1 cellular context compared by ENCODE assay signal in genomic region chr3:46909535-46910161, GRCh38.
TF ChIP-seq lines count a peak whose summit lies in the region.

No MANE protein-coding gene starts in this region.

TF ChIP-seq in HepG2, 621 proteins besides CTCF, POLR2A, EP300 and RAD21 (continued from another document and continues in another):
- TF ChIP-seq RXRB (CRISPR knock-in tag; IDR thresholded peaks at IDR 0.05; ENCODE audit: borderline replicate concordance): peak; percentile 26; the same call in 1 of the 2 replicates
- TF ChIP-seq CBX1 (IDR thresholded peaks at IDR 0.05; ENCODE audit: low read depth): no peak
- TF ChIP-seq, protein P1, sequence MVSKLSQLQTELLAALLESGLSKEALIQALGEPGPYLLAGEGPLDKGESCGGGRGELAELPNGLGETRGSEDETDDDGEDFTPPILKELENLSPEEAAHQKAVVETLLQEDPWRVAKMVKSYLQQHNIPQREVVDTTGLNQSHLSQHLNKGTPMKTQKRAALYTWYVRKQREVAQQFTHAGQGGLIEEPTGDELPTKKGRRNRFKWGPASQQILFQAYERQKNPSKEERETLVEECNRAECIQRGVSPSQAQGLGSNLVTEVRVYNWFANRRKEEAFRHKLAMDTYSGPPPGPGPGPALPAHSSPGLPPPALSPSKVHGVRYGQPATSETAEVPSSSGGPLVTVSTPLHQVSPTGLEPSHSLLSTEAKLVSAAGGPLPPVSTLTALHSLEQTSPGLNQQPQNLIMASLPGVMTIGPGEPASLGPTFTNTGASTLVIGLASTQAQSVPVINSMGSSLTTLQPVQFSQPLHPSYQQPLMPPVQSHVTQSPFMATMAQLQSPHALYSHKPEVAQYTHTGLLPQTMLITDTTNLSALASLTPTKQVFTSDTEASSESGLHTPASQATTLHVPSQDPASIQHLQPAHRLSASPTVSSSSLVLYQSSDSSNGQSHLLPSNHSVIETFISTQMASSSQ (IDR thresholded peaks at IDR 0.05; ENCODE audit: low read depth): no peak
- TF ChIP-seq, protein P1 (CRISPR knock-in tag; IDR thresholded peaks at IDR 0.05; ENCODE audit: borderline replicate concordance): no peak
- TF ChIP-seq, protein P2, sequence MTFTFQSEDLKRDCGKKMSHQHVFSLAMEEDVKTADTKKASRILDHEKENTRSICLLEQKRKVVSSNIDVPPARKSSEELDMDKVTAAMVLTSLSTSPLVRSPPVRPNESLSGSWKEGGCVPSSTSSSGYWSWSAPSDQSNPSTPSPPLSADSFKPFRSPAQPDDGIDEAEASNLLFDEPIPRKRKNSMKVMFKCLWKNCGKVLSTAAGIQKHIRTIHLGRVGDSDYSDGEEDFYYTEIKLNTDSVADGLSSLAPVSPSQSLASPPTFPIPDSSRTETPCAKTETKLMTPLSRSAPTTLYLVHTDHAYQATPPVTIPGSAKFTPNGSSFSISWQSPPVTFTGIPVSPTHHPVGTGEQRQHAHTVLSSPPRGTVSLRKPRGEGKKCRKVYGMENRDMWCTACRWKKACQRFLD (CRISPR knock-in tag; IDR thresholded peaks at IDR 0.05; ENCODE audit: borderline replicate concordance): no peak
- TF ChIP-seq NFATC3 (CRISPR knock-in tag; IDR thresholded peaks at IDR 0.05): no peak
- TF ChIP-seq KAT8 (CRISPR knock-in tag; IDR thresholded peaks at IDR 0.05): peak; percentile 45; the same call in 1 of the 2 replicates
- 0 out of 2 replicates have a peak, but pooled peaks have one; percentile 68 for TF ChIP-seq KDM3A (CRISPR knock-in tag; IDR thresholded peaks at IDR 0.05; ENCODE audit: low read depth)
- no peak for TF ChIP-seq TSC22D2 (CRISPR knock-in tag; IDR thresholded peaks at IDR 0.05; ENCODE audit: borderline replicate concordance)
- TF ChIP-seq ZNF589 (CRISPR knock-in tag; conservative IDR thresholded peaks at IDR 0.05): no peak
- TF ChIP-seq, protein P3, sequence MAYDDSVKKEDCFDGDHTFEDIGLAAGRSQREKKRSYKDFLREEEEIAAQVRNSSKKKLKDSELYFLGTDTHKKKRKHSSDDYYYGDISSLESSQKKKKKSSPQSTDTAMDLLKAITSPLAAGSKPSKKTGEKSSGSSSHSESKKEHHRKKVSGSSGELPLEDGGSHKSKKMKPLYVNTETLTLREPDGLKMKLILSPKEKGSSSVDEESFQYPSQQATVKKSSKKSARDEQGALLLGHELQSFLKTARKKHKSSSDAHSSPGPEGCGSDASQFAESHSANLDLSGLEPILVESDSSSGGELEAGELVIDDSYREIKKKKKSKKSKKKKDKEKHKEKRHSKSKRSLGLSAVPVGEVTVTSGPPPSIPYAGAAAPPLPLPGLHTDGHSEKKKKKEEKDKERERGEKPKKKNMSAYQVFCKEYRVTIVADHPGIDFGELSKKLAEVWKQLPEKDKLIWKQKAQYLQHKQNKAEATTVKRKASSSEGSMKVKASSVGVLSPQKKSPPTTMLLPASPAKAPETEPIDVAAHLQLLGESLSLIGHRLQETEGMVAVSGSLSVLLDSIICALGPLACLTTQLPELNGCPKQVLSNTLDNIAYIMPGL (CRISPR knock-in tag; IDR thresholded peaks at IDR 0.05; ENCODE audit: borderline replicate concordance in 1 of 2, low read depth in 1 of 2): peak; percentile 55 to 61; a peak in 2 of 4 replicates
- TF ChIP-seq IRF9 (CRISPR knock-in tag; IDR thresholded peaks at IDR 0.05; ENCODE audit: borderline replicate concordance): no peak
- TF ChIP-seq EED (CRISPR knock-in tag; IDR thresholded peaks at IDR 0.05): peak; percentile 80; the same call in 1 of the 2 replicates
- TF ChIP-seq AGO2 (optimal IDR thresholded peaks at IDR 0.05; ENCODE audit: low read depth, low read length): peak; percentile 56
- no peak for TF ChIP-seq ZFAT (CRISPR knock-in tag; conservative IDR thresholded peaks at IDR 0.05)
- TF ChIP-seq, protein P4, sequence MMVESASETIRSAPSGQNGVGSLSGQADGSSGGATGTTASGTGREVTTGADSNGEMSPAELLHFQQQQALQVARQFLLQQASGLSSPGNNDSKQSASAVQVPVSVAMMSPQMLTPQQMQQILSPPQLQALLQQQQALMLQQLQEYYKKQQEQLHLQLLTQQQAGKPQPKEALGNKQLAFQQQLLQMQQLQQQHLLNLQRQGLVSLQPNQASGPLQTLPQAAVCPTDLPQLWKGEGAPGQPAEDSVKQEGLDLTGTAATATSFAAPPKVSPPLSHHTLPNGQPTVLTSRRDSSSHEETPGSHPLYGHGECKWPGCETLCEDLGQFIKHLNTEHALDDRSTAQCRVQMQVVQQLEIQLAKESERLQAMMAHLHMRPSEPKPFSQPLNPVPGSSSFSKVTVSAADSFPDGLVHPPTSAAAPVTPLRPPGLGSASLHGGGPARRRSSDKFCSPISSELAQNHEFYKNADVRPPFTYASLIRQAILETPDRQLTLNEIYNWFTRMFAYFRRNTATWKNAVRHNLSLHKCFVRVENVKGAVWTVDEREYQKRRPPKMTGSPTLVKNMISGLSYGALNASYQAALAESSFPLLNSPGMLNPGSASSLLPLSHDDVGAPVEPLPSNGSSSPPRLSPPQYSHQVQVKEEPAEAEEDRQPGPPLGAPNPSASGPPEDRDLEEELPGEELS (CRISPR knock-in tag; IDR thresholded peaks at IDR 0.05): no peak
- TF ChIP-seq DDIT3 (CRISPR knock-in tag; IDR thresholded peaks at IDR 0.05): no peak
- no peak for TF ChIP-seq ZNF430 (CRISPR knock-in tag; IDR thresholded peaks at IDR 0.05)
- TF ChIP-seq PCBP1 (IDR thresholded peaks at IDR 0.05; ENCODE audit: borderline replicate concordance, low read depth, low read length): no peak
- TF ChIP-seq RARG (CRISPR knock-in tag; IDR thresholded peaks at IDR 0.05; ENCODE audit: low read depth): no peak
- TF ChIP-seq ELF4 (CRISPR knock-in tag; IDR thresholded peaks at IDR 0.05; ENCODE audit: borderline replicate concordance): no peak
- TF ChIP-seq NFKB2 (CRISPR knock-in tag; IDR thresholded peaks at IDR 0.05; ENCODE audit: borderline replicate concordance): no peak
- no peak for TF ChIP-seq MED13 (CRISPR knock-in tag; IDR thresholded peaks at IDR 0.05)
- peak; percentile 30; the same call in 1 of the 2 replicates for TF ChIP-seq TBX2 (CRISPR knock-in tag; IDR thresholded peaks at IDR 0.05; ENCODE audit: borderline replicate concordance)
- TF ChIP-seq SP5 (CRISPR knock-in tag; IDR thresholded peaks at IDR 0.05; ENCODE audit: borderline replicate concordance, low read depth): no peak
- peak; percentile 55 for TF ChIP-seq SAP130 (CRISPR knock-in tag; IDR thresholded peaks at IDR 0.05; ENCODE audit: low read depth)
- TF ChIP-seq ARNTL (CRISPR knock-in tag; IDR thresholded peaks at IDR 0.05): no peak
- TF ChIP-seq PRPF4 (IDR thresholded peaks at IDR 0.05; ENCODE audit: low read depth, low read length, poor library complexity, severe bottlenecking): no peak
- TF ChIP-seq ZNF691 (CRISPR knock-in tag; IDR thresholded peaks at IDR 0.05; ENCODE audit: borderline replicate concordance, low read depth): no peak
- TF ChIP-seq ZNF343 (CRISPR knock-in tag; IDR thresholded peaks at IDR 0.05): no peak
- TF ChIP-seq ZNF747 (CRISPR knock-in tag; IDR thresholded peaks at IDR 0.05; ENCODE audit: borderline replicate concordance): no peak
- TF ChIP-seq, protein P5, sequence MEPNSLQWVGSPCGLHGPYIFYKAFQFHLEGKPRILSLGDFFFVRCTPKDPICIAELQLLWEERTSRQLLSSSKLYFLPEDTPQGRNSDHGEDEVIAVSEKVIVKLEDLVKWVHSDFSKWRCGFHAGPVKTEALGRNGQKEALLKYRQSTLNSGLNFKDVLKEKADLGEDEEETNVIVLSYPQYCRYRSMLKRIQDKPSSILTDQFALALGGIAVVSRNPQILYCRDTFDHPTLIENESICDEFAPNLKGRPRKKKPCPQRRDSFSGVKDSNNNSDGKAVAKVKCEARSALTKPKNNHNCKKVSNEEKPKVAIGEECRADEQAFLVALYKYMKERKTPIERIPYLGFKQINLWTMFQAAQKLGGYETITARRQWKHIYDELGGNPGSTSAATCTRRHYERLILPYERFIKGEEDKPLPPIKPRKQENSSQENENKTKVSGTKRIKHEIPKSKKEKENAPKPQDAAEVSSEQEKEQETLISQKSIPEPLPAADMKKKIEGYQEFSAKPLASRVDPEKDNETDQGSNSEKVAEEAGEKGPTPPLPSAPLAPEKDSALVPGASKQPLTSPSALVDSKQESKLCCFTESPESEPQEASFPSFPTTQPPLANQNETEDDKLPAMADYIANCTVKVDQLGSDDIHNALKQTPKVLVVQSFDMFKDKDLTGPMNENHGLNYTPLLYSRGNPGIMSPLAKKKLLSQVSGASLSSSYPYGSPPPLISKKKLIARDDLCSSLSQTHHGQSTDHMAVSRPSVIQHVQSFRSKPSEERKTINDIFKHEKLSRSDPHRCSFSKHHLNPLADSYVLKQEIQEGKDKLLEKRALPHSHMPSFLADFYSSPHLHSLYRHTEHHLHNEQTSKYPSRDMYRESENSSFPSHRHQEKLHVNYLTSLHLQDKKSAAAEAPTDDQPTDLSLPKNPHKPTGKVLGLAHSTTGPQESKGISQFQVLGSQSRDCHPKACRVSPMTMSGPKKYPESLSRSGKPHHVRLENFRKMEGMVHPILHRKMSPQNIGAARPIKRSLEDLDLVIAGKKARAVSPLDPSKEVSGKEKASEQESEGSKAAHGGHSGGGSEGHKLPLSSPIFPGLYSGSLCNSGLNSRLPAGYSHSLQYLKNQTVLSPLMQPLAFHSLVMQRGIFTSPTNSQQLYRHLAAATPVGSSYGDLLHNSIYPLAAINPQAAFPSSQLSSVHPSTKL (CRISPR knock-in tag; IDR thresholded peaks at IDR 0.05): no peak
- TF ChIP-seq PITX1 (CRISPR knock-in tag; IDR thresholded peaks at IDR 0.05): no peak
- no peak for TF ChIP-seq ZNF3 (CRISPR knock-in tag; IDR thresholded peaks at IDR 0.05)
- peak; percentile 47; the same call in 1 of the 2 replicates for TF ChIP-seq ERF (CRISPR knock-in tag; IDR thresholded peaks at IDR 0.05)
- 0 out of 2 replicates have a peak, but pooled peaks have one; percentile 42 for TF ChIP-seq ZNF607 (CRISPR knock-in tag; IDR thresholded peaks at IDR 0.05; ENCODE audit: borderline replicate concordance)
- no peak for TF ChIP-seq GABPA (IDR thresholded peaks at IDR 0.05; ENCODE audit: low read depth, low read length)
- no peak for TF ChIP-seq GABPA (CRISPR knock-in tag; IDR thresholded peaks at IDR 0.05; ENCODE audit: low read depth)
- TF ChIP-seq ZNF337 (CRISPR knock-in tag; IDR thresholded peaks at IDR 0.05; ENCODE audit: borderline replicate concordance, low read depth): no peak
- peak; percentile 41; the same call in 1 of the 2 replicates for TF ChIP-seq FOXK1 (CRISPR knock-in tag; IDR thresholded peaks at IDR 0.05; ENCODE audit: borderline replicate concordance, low read depth)
- no peak for TF ChIP-seq PHF20 (CRISPR knock-in tag; IDR thresholded peaks at IDR 0.05)
- TF ChIP-seq MYC (CRISPR knock-in tag; IDR thresholded peaks at IDR 0.05; ENCODE audit: borderline replicate concordance): peak; percentile 52; the same call in 1 of the 2 replicates
- no peak for TF ChIP-seq ATF5 (CRISPR knock-in tag; IDR thresholded peaks at IDR 0.05; ENCODE audit: low read depth)
- TF ChIP-seq FOXM1 (CRISPR knock-in tag; IDR thresholded peaks at IDR 0.05): no peak
- no peak for TF ChIP-seq ZNF569 (CRISPR knock-in tag; IDR thresholded peaks at IDR 0.05; ENCODE audit: borderline replicate concordance)
- peak; percentile 0; the same call in 1 of the 2 replicates for TF ChIP-seq GABPB1 (CRISPR knock-in tag; IDR thresholded peaks at IDR 0.05)
- no peak for TF ChIP-seq KMT2B (CRISPR knock-in tag; IDR thresholded peaks at IDR 0.05)
